19 cellular contexts compared by ENCODE assay signal in the genomic region with DNA sequence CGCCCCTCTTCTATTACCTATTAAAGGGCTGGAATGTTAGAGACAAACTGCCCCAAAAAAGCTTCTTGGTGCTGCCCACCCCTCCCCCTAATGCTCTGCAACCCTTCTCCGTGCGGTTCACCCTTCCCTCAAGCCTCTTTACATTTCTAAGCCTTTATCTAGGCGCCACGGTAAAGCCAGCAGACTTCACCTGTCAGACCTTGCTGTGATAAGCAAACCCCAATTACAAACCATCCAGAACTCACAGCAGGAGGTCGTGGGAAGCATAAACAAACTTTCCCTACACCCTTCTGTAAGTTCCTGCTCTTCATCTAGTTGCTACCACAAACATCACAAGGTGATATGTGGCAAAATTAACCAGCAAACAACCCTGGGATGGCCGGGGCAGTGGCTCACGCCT. TPM values are rescaled to one million over a fixed set of nuclear protein-coding genes. Genes with fewer than 3 reads are reported as not detected.
DNase-seq lines count a peak whose midpoint lies in the region; ATAC-seq, FAIRE-seq and TF ChIP-seq lines count a peak whose summit lies in the region.
"Had no signal": no experiment of that assay in that cellular context is flagged by ENCODE, and none has a peak within 500 bp of the region (broad histone marks: within the 10 kb centered on the region; RNA-seq: fewer than 3 reads in every experiment).

No MANE protein-coding gene starts in this region.

- FAIRE-seq in K562 (lab: Jason Lieb, UNC) (no peak), H54 (lab: Jason Lieb, UNC) (no peak)

- no peak overlapping the region; the same call in 1 of the 2 replicates for H3K4me2 ChIP-seq in K562 (ENCODE audit: insufficient read depth, low read length)
- no peak overlapping the region for H3K4me2 ChIP-seq in mesenchymal stem cell (ENCODE audit: low read length, poor library complexity, severe bottlenecking)

- no peak overlapping the region for H3K4ac ChIP-seq in mesenchymal stem cell (ENCODE audit: low read depth in 1 of 2, low read length in 2 of 2)

- no peak overlapping the region for H2BK120ac ChIP-seq in mesenchymal stem cell (ENCODE audit: low read depth, low read length)

- TF ChIP-seq EP300 in K562 (IDR thresholded peaks at IDR 0.05; ENCODE audit: low read length), result no peak

- CTCF ChIA-PET in HEK293 (lab: Yijun Ruan, JAX), result no interaction called here
- CTCF ChIA-PET in K562 (lab: Yijun Ruan, JAX; ENCODE audit: low intra/inter-chr PET ratio), result no interaction called here
- CTCF ChIA-PET in activated CD4-positive, alpha-beta memory T cell treated with anti-CD3 and anti-CD28 coated beads, Interleukin-2, amount 10 ng/mL, durations not matched to agents 7 days and 5 days (lab: Charles Lee), result no interaction called here

- H3K4me3 ChIP-seq in HEK293 (ENCODE audit: low read depth, low read length), result no peak overlapping the region
- no peak overlapping the region for H3K4me3 ChIP-seq in K562
- H3K4me3 ChIP-seq in mesenchymal stem cell (ENCODE audit: insufficient read depth in 1 of 2, low read depth in 1 of 2, low read length in 2 of 2), result no peak overlapping the region
- H3K4me3 ChIP-seq: MG63 had no signal

- no peaks in the 10 kb centered on the region for H3K79me2 ChIP-seq in K562 (ENCODE audit: control insufficient read depth, insufficient read depth, low read length)

- in situ Hi-C loops in K562 (cut with MboI), result no loop called here

- H2BK5ac ChIP-seq in mesenchymal stem cell (ENCODE audit: low read depth, low read length, poor library complexity, severe bottlenecking), result no peak overlapping the region

- peak overlapping the region; percentile 44 for H2AK5ac ChIP-seq in mesenchymal stem cell (ENCODE audit: low read length, severe bottlenecking)

- H4K8ac ChIP-seq in mesenchymal stem cell (ENCODE audit: low read length), result no peak overlapping the region

- BruUV-seq in K562 (replicated peaks; lab: Mats Ljungman, UMichigan), result no TSS peak

- H3K27me3 Mint-ChIP-seq in activated CD4-positive, alpha-beta memory T cell treated with anti-CD3 and anti-CD28 coated beads, Interleukin-2, amount 10 ng/mL, durations not matched to agents 7 days and 5 days, result no peaks in the 10 kb centered on the region

- no peaks in the 10 kb centered on the region for H3K9me1 ChIP-seq in K562 (ENCODE audit: control insufficient read depth, insufficient read depth, low read length)

- H2AFZ ChIP-seq in K562 (ENCODE audit: low read depth, low read length) (0 out of 2 replicates have a peak overlapping the region, but pooled peaks have one; percentile 55), mesenchymal stem cell (ENCODE audit: low read depth, low read length) (no peak overlapping the region)

- peak; percentile 53 for ATAC-seq in K562

- TF ChIP-seq RAD21 in K562 (CRISPR knock-in tag; conservative IDR thresholded peaks at IDR 0.05 in 1 of 2, IDR thresholded peaks at IDR 0.05 in 1 of 2), result no peak

- H4K91ac ChIP-seq in mesenchymal stem cell (ENCODE audit: low read length), result no peak overlapping the region

- POLR2A ChIA-PET in HEK293 (lab: Yijun Ruan, JAX) (interaction anchor here (0.6 kb wide), 1 partner anchor 1778 kb away, joined by 3 read pairs; no protein-coding TSS in a partner anchor), K562 (lab: Yijun Ruan, JAX) (no interaction called here)
- POLR2A ChIA-PET in activated CD4-positive, alpha-beta memory T cell treated with anti-CD3 and anti-CD28 coated beads, Interleukin-2, amount 10 ng/mL, durations not matched to agents 7 days and 5 days (lab: Charles Lee), result no interaction called here

- TF ChIP-seq CTCF in HEK293 (tag by site-specific recombination; IDR thresholded peaks at IDR 0.05) (no peak), K562 (IDR thresholded peaks at IDR 0.05 in 2 of 3, conservative IDR thresholded peaks at IDR 0.05 in 1 of 3; ENCODE audit: insufficient read depth in 2 of 3, low read depth in 1 of 3, low read length in 3 of 3) (no peak)

- H3K9me3 Mint-ChIP-seq in activated CD4-positive, alpha-beta memory T cell treated with anti-CD3 and anti-CD28 coated beads, Interleukin-2, amount 10 ng/mL, durations not matched to agents 7 days and 5 days, result no peaks in the 10 kb centered on the region
- H3K9me3 Mint-ChIP-seq: H9 had no signal

- DNase-seq in NCI-H146 (lab: John Stamatoyannopoulos, UW), result peak; percentile 81
- DNase-seq in K562 (ENCODE audit: extremely low read depth in 1 of 4, low spot score in 3 of 4), result peak in 1 of 4 experiments; percentile 62
- DNase-seq in mesenchymal stem cell, result peak; percentile 19
- DNase-seq in NCI-H2029 (lab: John Stamatoyannopoulos, UW), result no peak
- DNase-seq in activated CD4-positive, alpha-beta memory T cell treated with anti-CD3 and anti-CD28 coated beads, Interleukin-2, amount 10 ng/mL, durations not matched to agents 7 days and 5 days, result no peak
- no peak for DNase-seq in H54 (ENCODE audit: insufficient read length, low spot score)
- DNase-seq: DMS 273 treated with DMSO at 0.1 percent for 48 hours; EL; H9; KBM-7; MG63; NCI-H1092; NCI-H187; NCI-H526 treated with DMSO at 0.1 percent for 48 hours; NK-92 treated with Interleukin-12 subunit alpha and Interleukin-12 subunit beta, amount 100 ng/mL, for 24 hours; OCI-M1; SHP77 treated with DMSO at 0.1 percent for 48 hours had no signal

- H4K20me1 ChIP-seq in K562 (replicated peaks; ENCODE audit: control insufficient read depth, insufficient read depth, low read length), result no peaks in the 10 kb centered on the region

- H3K9ac ChIP-seq in K562 (ENCODE audit: insufficient read depth in 1 of 2, low read depth in 2 of 2, low read length in 2 of 2), result no peak overlapping the region; a peak in 1 of 4 replicates
- no peak overlapping the region for H3K9ac ChIP-seq in mesenchymal stem cell (ENCODE audit: low read length)

- no peaks in the 10 kb centered on the region; the same call in 1 of the 2 replicates for H3K4me1 ChIP-seq in HEK293 (ENCODE audit: control insufficient read depth, insufficient read depth, low read length)
- H3K4me1 ChIP-seq in K562 (replicated peaks in 1 of 2; ENCODE audit: control insufficient read depth in 2 of 2, insufficient read depth in 2 of 2, low read length in 2 of 2), result peaks cover 6 to 11% of the 10 kb centered on the region in 2 experiments; a peak in 4 of 5 replicates
- H3K4me1 ChIP-seq in mesenchymal stem cell (ENCODE audit: control insufficient read depth, insufficient read depth, low read depth, low read length), result peaks cover 12% of the 10 kb centered on the region

- H3K4me3 Mint-ChIP-seq in activated CD4-positive, alpha-beta memory T cell treated with anti-CD3 and anti-CD28 coated beads, Interleukin-2, amount 10 ng/mL, durations not matched to agents 7 days and 5 days, result no peak overlapping the region

- H3K9me3 ChIP-seq in HEK293 (ENCODE audit: control insufficient read depth, insufficient read depth, low read depth, low read length) (no peaks in the 10 kb centered on the region), K562 (replicated peaks; ENCODE audit: control insufficient read depth, insufficient read depth, low read depth, low read length) (no peaks in the 10 kb centered on the region), mesenchymal stem cell (ENCODE audit: control insufficient read depth, low read length) (no peaks in the 10 kb centered on the region)
- H3K9me3 ChIP-seq: MG63 had no signal

- no peak overlapping the region for H3K27ac ChIP-seq in HEK293 (ENCODE audit: extremely low read depth, low read depth, low read length)
- H3K27ac ChIP-seq in K562 (ENCODE audit: extremely low read depth, low read depth, low read length), result no peak overlapping the region
- no peak overlapping the region for H3K27ac ChIP-seq in mesenchymal stem cell (ENCODE audit: low read length, poor library complexity, severe bottlenecking)
- H3K27ac ChIP-seq: C4-2B had no signal

- H2BK15ac ChIP-seq in mesenchymal stem cell (ENCODE audit: low read depth, poor library complexity, severe bottlenecking), result no peak overlapping the region

- 8% methylated on average over 7 of the region's 8 CpGs for WGBS in K562 (ENCODE audit: insufficient coverage, low coverage, missing lambda C conversion rate)
- WGBS in mesenchymal stem cell, result 42% methylated on average over 8 of the region's 8 CpGs

- H3K36me3 ChIP-seq in HEK293 (ENCODE audit: control insufficient read depth in 2 of 2, insufficient read depth in 1 of 2, low read length in 2 of 2), result no peaks in the 10 kb centered on the region
- H3K36me3 ChIP-seq in K562 (ENCODE audit: control insufficient read depth, insufficient read depth, low read length), result no peaks in the 10 kb centered on the region
- peaks cover 5 to 14% of the 10 kb centered on the region in 2 experiments for H3K36me3 ChIP-seq in mesenchymal stem cell (ENCODE audit: control insufficient read depth in 1 of 2, insufficient read depth in 2 of 2, low read depth in 1 of 2, low read length in 2 of 2)

- no peak for TF ChIP-seq POLR2A in K562 (conservative IDR thresholded peaks at IDR 0.05)
- no peak for TF ChIP-seq POLR2A in H54 (IDR thresholded peaks at IDR 0.05; ENCODE audit: low read depth, low read length)

- no peaks in the 10 kb centered on the region for H3K36me3 Mint-ChIP-seq in activated CD4-positive, alpha-beta memory T cell treated with anti-CD3 and anti-CD28 coated beads, Interleukin-2, amount 10 ng/mL, durations not matched to agents 7 days and 5 days (ENCODE audit: low read depth)

- H3K27me3 ChIP-seq in K562 (ENCODE audit: control insufficient read depth in 2 of 2, insufficient read depth in 2 of 2, low read length in 2 of 2) (no peaks in the 10 kb centered on the region), mesenchymal stem cell (ENCODE audit: control insufficient read depth in 1 of 2, insufficient read depth in 1 of 2, low read length in 2 of 2) (no peaks in the 10 kb centered on the region)
- H3K27me3 ChIP-seq: MG63 had no signal

- no peak overlapping the region for H3K18ac ChIP-seq in mesenchymal stem cell (ENCODE audit: low read depth in 1 of 2, low read length in 2 of 2)

- H3K4me1 Mint-ChIP-seq in activated CD4-positive, alpha-beta memory T cell treated with anti-CD3 and anti-CD28 coated beads, Interleukin-2, amount 10 ng/mL, durations not matched to agents 7 days and 5 days, result no peaks in the 10 kb centered on the region

- no peak overlapping the region for H2BK12ac ChIP-seq in mesenchymal stem cell (ENCODE audit: low read length in 2 of 2)

- H3K23ac ChIP-seq in mesenchymal stem cell (ENCODE audit: low read length in 2 of 2), result no peak overlapping the region

- H3K79me1 ChIP-seq in mesenchymal stem cell (replicated peaks; ENCODE audit: low read length, poor library complexity, severe bottlenecking), result peaks cover 7% of the 10 kb centered on the region

- intact Hi-C loops in K562 (cut with micrococcal nuclease), result no loop called here

- no peak overlapping the region for H3K14ac ChIP-seq in mesenchymal stem cell (ENCODE audit: low read length in 2 of 2)

- no peak overlapping the region for H3K27ac Mint-ChIP-seq in activated CD4-positive, alpha-beta memory T cell treated with anti-CD3 and anti-CD28 coated beads, Interleukin-2, amount 10 ng/mL, durations not matched to agents 7 days and 5 days

RNA-seq across cellular contexts. Expression of gene MOK, which starts 56.8 kb away (rescaled TPM):
- total RNA-seq in K562 (2011; cell fraction: chromatin; rRNA removed; ENCODE audit: low replicate concordance), result 15.0 and 20.7 TPM in 2 replicates
- total RNA-seq in K562 (2011; cell fraction: nucleolus; rRNA removed), result 12.2 and 12.3 TPM in 2 replicates
- 14.4 and 17.2 TPM in 2 replicates for total RNA-seq in K562 (2011; cell fraction: nucleoplasm; rRNA removed)
- total RNA-seq in K562 (2014; rRNA removed) (5.8 and 7.2 TPM in 2 replicates), K562 (2014; rRNA removed; fragmentation: Illumina TruSeq; extraction: Trizol) (5.2 and 5.3 TPM in 2 replicates), K562 (2015; rRNA removed; fragmentation: Illumina TruSeq; extraction: Trizol) (4.6 and 5.3 TPM in 2 replicates), K562 (2021) (4.9 TPM in 2 replicates)
- polyA plus RNA-seq in K562 (2011; rRNA removed) (4.3 and 6.2 TPM in 2 replicates), K562 (2014; fragmentation: Illumina TruSeq; extraction: Trizol) (3.6 and 7.5 TPM in 2 replicates), K562 (2014; fragmentation: Nextera tagmentation; extraction: Ambion mirVana) (1 to 10 TPM; 1.3 to 2.5 TPM), K562 (2014; rRNA removed) (7.6 and 8.4 TPM in 2 replicates)
- 3.4 and 4.0 TPM in 2 replicates for polyA plus RNA-seq in K562 (2011; cell fraction: cytosol; rRNA removed)
- 16.6 and 29.5 TPM in 2 replicates for polyA plus RNA-seq in K562 (2011; cell fraction: nucleus; rRNA removed)
- 4.5 and 6.4 TPM in 2 replicates for polyA plus RNA-seq in K562 (2012)
- 4.3 TPM in 2 replicates for polyA minus RNA-seq in K562 (2011; rRNA and poly(A)+ RNA removed)
- 1.1 and 3.5 TPM in 2 replicates for polyA minus RNA-seq in K562 (2011; cell fraction: cytosol; rRNA and poly(A)+ RNA removed)
- polyA minus RNA-seq in K562 (2011; cell fraction: nucleus; rRNA and poly(A)+ RNA removed), result 8.1 TPM in 2 replicates
- 6.9 TPM for polyA plus RNA-seq in mesenchymal stem cell (2013, experiment 1 of 2)
- polyA plus RNA-seq in mesenchymal stem cell (2013, experiment 2 of 2), result 7.7 TPM
- total RNA-seq in activated CD4-positive, alpha-beta memory T cell treated with anti-CD3 and anti-CD28 coated beads, Interleukin-2, amount 10 ng/mL, durations not matched to agents 7 days and 5 days, result 1 to 10 TPM in 1 of 2 experiments, under 1 TPM in 1; 0.88 to 1.4 TPM

Comparison
In these comparisons a context has a peak if more than half of its experiments do, and no peak if none do; other contexts are left out.
1. DNase-seq: peak in NCI-H146 (single experiment) and mesenchymal stem cell (single experiment); none in NCI-H2029 (single experiment), activated CD4-positive, alpha-beta memory T cell treated with anti-CD3 and anti-CD28 coated beads, Interleukin-2, amount 10 ng/mL, durations not matched to agents 7 days and 5 days (single experiment) and H54 (single experiment).
2. Of the 44 proteins assayed by ChIP-seq in both K562 and HEK293: peak only in K562: ZEB2; only in HEK293: ZBTB8A; in both: none; in neither: 42.